27 cellular contexts compared by ENCODE assay signal in the genomic region with DNA sequence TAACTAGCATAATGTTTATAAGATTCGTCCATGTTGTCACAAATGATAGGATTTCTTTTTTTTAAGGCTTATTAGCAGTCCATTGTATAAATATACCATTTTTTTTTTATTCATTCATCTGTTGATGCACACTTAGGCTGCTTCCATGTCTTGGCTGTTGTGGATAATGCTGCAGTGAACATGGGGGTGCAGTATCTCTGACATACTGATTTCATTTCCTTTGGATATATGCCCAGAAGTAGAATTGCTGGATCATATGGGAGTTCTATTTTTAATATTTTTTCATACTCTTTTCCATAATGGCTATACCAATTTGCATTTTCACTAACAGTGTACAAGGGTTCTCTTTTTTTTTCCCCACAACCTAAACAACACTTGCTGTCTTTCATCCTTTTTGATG. TPM values are rescaled to one million over a fixed set of nuclear protein-coding genes. Genes with fewer than 3 reads are reported as not detected.
DNase-seq lines count a peak whose midpoint lies in the region; ATAC-seq, FAIRE-seq and TF ChIP-seq lines count a peak whose summit lies in the region.
"Had no signal": no experiment of that assay in that cellular context is flagged by ENCODE, and none has a peak within 500 bp of the region (broad histone marks: within the 10 kb centered on the region; RNA-seq: fewer than 3 reads in every experiment).

No MANE protein-coding gene starts in this region.

- CTCF ChIA-PET in endothelial cell of umbilical vein (lab: Charles Lee): no interaction called here

- H3K79me2 ChIP-seq in GM23248 (ENCODE audit: insufficient read depth) (peaks cover 68% of the 10 kb centered on the region), endothelial cell of umbilical vein (ENCODE audit: control insufficient read depth, insufficient read depth, low read length) (no peaks in the 10 kb centered on the region)

- H3K9ac ChIP-seq in GM23248: no peak overlapping the region
- H3K9ac ChIP-seq in endothelial cell of umbilical vein (replicated peaks; ENCODE audit: extremely low read depth, insufficient read depth, low read length): no peak overlapping the region

- peaks cover 43% of the 10 kb centered on the region for H3F3A ChIP-seq in GM23248 (ENCODE audit: insufficient read depth)

- in situ Hi-C loops in GM23248 (cut with MboI): no loop called here

- H3K4me1 ChIP-seq in GM23248 (ENCODE audit: insufficient read depth): peaks cover 60% of the 10 kb centered on the region
- H3K4me1 ChIP-seq in endothelial cell of umbilical vein (ENCODE audit: control insufficient read depth, extremely low read depth, insufficient read depth, low read length): peaks cover 11% of the 10 kb centered on the region

- BruUV-seq in endothelial cell of umbilical vein (replicated peaks; lab: Mats Ljungman, UMichigan): no TSS peak

- no peak overlapping the region for H2AFZ ChIP-seq in GM23248
- no peak overlapping the region for H2AFZ ChIP-seq in endothelial cell of umbilical vein (ENCODE audit: low read depth, low read length)

- peak overlapping the region; percentile 59 for H3K27ac ChIP-seq in GM23248
- peak overlapping the region; percentile 69 for H3K27ac ChIP-seq in endothelial cell of umbilical vein (ENCODE audit: insufficient read depth, low read depth, low read length)
- H3K27ac ChIP-seq: C4-2B had no signal

- peak overlapping the region; percentile 62 to 88 (median 78) for H3K27ac Mint-ChIP-seq in nephron
- H3K27ac Mint-ChIP-seq: activated CD4-positive, alpha-beta memory T cell treated with anti-CD3 and anti-CD28 coated beads for 36 hours; activated naive CD4-positive, alpha-beta T cell treated with anti-CD3 and anti-CD28 coated beads, Interleukin-2, amount 50 U/mL, for 72 hours; activated T-helper 17 cell treated with anti-CD3 and anti-CD28 coated beads, Interleukin-2, amount 50 U/mL, for 72 hours; naive B cell had no signal

- H3K9me3 ChIP-seq in GM23248 (ENCODE audit: low read depth): no peaks in the 10 kb centered on the region
- no peaks in the 10 kb centered on the region for H3K9me3 ChIP-seq in endothelial cell of umbilical vein (replicated peaks; ENCODE audit: control insufficient read depth, insufficient read depth, low read length)

- ATAC-seq in SK-N-SH treated with all-trans-retinoic acid at 6 μM for 48 hours (peak; percentile 89), GM18909 (IDR thresholded peaks at IDR 0.05; ENCODE audit: poor library complexity, unreplicated experiment) (no peak)
- ATAC-seq: activated naive CD4-positive, alpha-beta T cell treated with anti-CD3 and anti-CD28 coated beads, Interleukin-2, amount 50 U/mL, for 72 hours; activated T-helper 17 cell treated with anti-CD3 and anti-CD28 coated beads, Interleukin-2, amount 50 U/mL, for 72 hours; left colon had no signal

- H3K36me3 Mint-ChIP-seq in nephron (ENCODE audit: low read depth): peaks cover 20% of the 10 kb centered on the region
- H3K36me3 Mint-ChIP-seq: activated CD4-positive, alpha-beta memory T cell treated with anti-CD3 and anti-CD28 coated beads for 36 hours had no signal

- TF ChIP-seq POLR2A in endothelial cell of umbilical vein (IDR thresholded peaks at IDR 0.05; ENCODE audit: low read depth, low read length): no peak

- DNase-seq in GM23248: peak; percentile 44
- DNase-seq in endothelial cell of umbilical vein (ENCODE audit: low read depth, low spot score): peak; percentile 57
- no peak for DNase-seq in activated naive CD4-positive, alpha-beta T cell treated with Interleukin-2 at 50 U/mL for 16 hours
- no peak for DNase-seq in hypothalamus (lab: John Stamatoyannopoulos, UW)
- DNase-seq: activated CD4-positive, alpha-beta memory T cell treated with anti-CD3 and anti-CD28 coated beads for 36 hours; activated CD4-positive, CD25-positive, alpha-beta regulatory T cell; activated CD8-positive, alpha-beta memory T cell treated with anti-CD3 and anti-CD28 coated beads, Interleukin-2, amount 50 U/mL, for 48 hours; aorta; Calu3; effector CD8-positive, alpha-beta T cell; left colon; mesendoderm; naive B cell; NCI-H1092 treated with DMSO at 0.1 percent for 48 hours; NCI-H2029 treated with DMSO at 0.1 percent for 48 hours; NCI-H2227 treated with DMSO at 0.1 percent for 48 hours; occipital lobe; small intestine; substantia nigra; T1000 had no signal

- WGBS in GM23248 (ENCODE audit: low coverage in 1 of 2, low lambda C conversion rate in 2 of 2, missing lambda C conversion rate in 2 of 2), 2 experiments: 0% methylated on average over 1 of the region's 1 CpG

- POLR2A ChIA-PET in endothelial cell of umbilical vein (lab: Charles Lee): no interaction called here

- H3K9me3 Mint-ChIP-seq in nephron: peaks cover 6% of the 10 kb centered on the region
- H3K9me3 Mint-ChIP-seq: activated CD4-positive, alpha-beta memory T cell treated with anti-CD3 and anti-CD28 coated beads for 36 hours; activated T-helper 17 cell treated with anti-CD3 and anti-CD28 coated beads, Interleukin-2, amount 50 U/mL, for 72 hours; naive B cell had no signal

- peak overlapping the region; percentile 11; the same call in 1 of the 2 replicates for H3K4me3 ChIP-seq in GM23248
- no peak overlapping the region for H3K4me3 ChIP-seq in endothelial cell of umbilical vein (replicated peaks in 1 of 3; ENCODE audit: insufficient read depth in 1 of 3, low read depth in 1 of 3, low read length in 3 of 3)

- no peak overlapping the region for H3K4me3 Mint-ChIP-seq in nephron
- H3K4me3 Mint-ChIP-seq: activated CD4-positive, alpha-beta memory T cell treated with anti-CD3 and anti-CD28 coated beads for 36 hours; activated T-helper 17 cell treated with anti-CD3 and anti-CD28 coated beads, Interleukin-2, amount 50 U/mL, for 72 hours; naive B cell had no signal

- no peak for FAIRE-seq in endothelial cell of umbilical vein (lab: Jason Lieb, UNC)
- FAIRE-seq: GM12892, small intestine had no signal

- H3K9me2 ChIP-seq in GM23248 (ENCODE audit: insufficient read depth): no peaks in the 10 kb centered on the region; the same call in 1 of the 2 replicates

- H3K27me3 ChIP-seq in GM23248 (replicated peaks; ENCODE audit: insufficient read depth): no peaks in the 10 kb centered on the region
- no peaks in the 10 kb centered on the region for H3K27me3 ChIP-seq in endothelial cell of umbilical vein (ENCODE audit: control insufficient read depth in 2 of 2, insufficient read depth in 2 of 2, low read length in 2 of 2)

- no peaks in the 10 kb centered on the region for H3K9me1 ChIP-seq in endothelial cell of umbilical vein (replicated peaks; ENCODE audit: control insufficient read depth, extremely low read depth, insufficient read depth, low read length)

- H3K27me3 Mint-ChIP-seq in nephron (ENCODE audit: low read depth): no peaks in the 10 kb centered on the region
- H3K27me3 Mint-ChIP-seq: activated CD4-positive, alpha-beta memory T cell treated with anti-CD3 and anti-CD28 coated beads for 36 hours; activated T-helper 17 cell treated with anti-CD3 and anti-CD28 coated beads, Interleukin-2, amount 50 U/mL, for 72 hours; naive B cell had no signal

- no peak for TF ChIP-seq CTCF in endothelial cell of umbilical vein (IDR thresholded peaks at IDR 0.05; ENCODE audit: extremely low read depth in 1 of 2, insufficient read depth in 1 of 2, low read depth in 1 of 2, low read length in 2 of 2)
- TF ChIP-seq CTCF in nephron (IDR thresholded peaks at IDR 0.05; ENCODE audit: unreplicated experiment in 3 of 3): no peak

- H4K20me1 ChIP-seq in GM23248 (ENCODE audit: insufficient read depth) (no peaks in the 10 kb centered on the region), endothelial cell of umbilical vein (replicated peaks; ENCODE audit: control insufficient read depth, extremely low read depth, insufficient read depth, low read length) (no peaks in the 10 kb centered on the region)

- H3K36me3 ChIP-seq in GM23248 (ENCODE audit: low read depth): no peaks in the 10 kb centered on the region
- H3K36me3 ChIP-seq in endothelial cell of umbilical vein (ENCODE audit: control insufficient read depth in 2 of 2, extremely low read depth in 1 of 2, insufficient read depth in 2 of 2, low read length in 2 of 2): no peaks in the 10 kb centered on the region

- H3K4me1 Mint-ChIP-seq in nephron: peaks cover 31% of the 10 kb centered on the region

- peak overlapping the region; percentile 70 for H3K4me2 ChIP-seq in GM23248 (ENCODE audit: unreplicated experiment)
- H3K4me2 ChIP-seq in endothelial cell of umbilical vein (ENCODE audit: insufficient read depth, low read length): peak overlapping the region; percentile 27

- intact Hi-C loops in endothelial cell of umbilical vein (cut with micrococcal nuclease): no loop called here

- dilution Hi-C loops in endothelial cell of umbilical vein (cut with MboI; ENCODE audit: extremely low pct_ligation_motif_present, low sequenced_read_pairs): no loop called here

TF ChIP-seq in SK-N-SH treated with all-trans-retinoic acid at 6 μM for 48 hours, 23 proteins besides CTCF, POLR2A, EP300 and RAD21 (continues in another document):
- TF ChIP-seq ARNTL (CRISPR knock-in tag; IDR thresholded peaks at IDR 0.05; ENCODE audit: borderline replicate concordance, low read depth): no peak

TF ChIP-seq in endothelial cell of umbilical vein, 7 proteins besides CTCF, POLR2A, EP300 and RAD21:
- no peak for TF ChIP-seq GATA2 (IDR thresholded peaks at IDR 0.05; ENCODE audit: insufficient read depth, insufficient read length, low read depth, low read length)
- no peak for TF ChIP-seq FOS (IDR thresholded peaks at IDR 0.05; ENCODE audit: borderline replicate concordance, insufficient read depth, low read length)
- TF ChIP-seq JUN (IDR thresholded peaks at IDR 0.05; ENCODE audit: borderline replicate concordance, insufficient read depth, insufficient read length, low read depth): no peak
- TF ChIP-seq, protein P1, sequence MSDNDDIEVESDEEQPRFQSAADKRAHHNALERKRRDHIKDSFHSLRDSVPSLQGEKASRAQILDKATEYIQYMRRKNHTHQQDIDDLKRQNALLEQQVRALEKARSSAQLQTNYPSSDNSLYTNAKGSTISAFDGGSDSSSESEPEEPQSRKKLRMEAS (IDR thresholded peaks at IDR 0.05; ENCODE audit: insufficient read depth, insufficient read length): no peak
- TF ChIP-seq POLR2AphosphoS5 (IDR thresholded peaks at IDR 0.05; ENCODE audit: insufficient read depth, low read depth, low read length): no peak
- no peak for TF ChIP-seq MYC (IDR thresholded peaks at IDR 0.05; ENCODE audit: low read depth, low read length)
- TF ChIP-seq EZH2 (IDR thresholded peaks at IDR 0.05; ENCODE audit: borderline replicate concordance, low read depth, low read length, severe bottlenecking): no peak

RNA-seq across cellular contexts. Expression of gene KIAA1958, which starts 48.7 kb away (rescaled TPM):
- 4.7 and 7.7 TPM in 2 replicates for total RNA-seq in GM23248 (2014; rRNA removed; shearing (Covaris generic))
- polyA plus RNA-seq in GM23248 (2016; fragmentation: Nextera tagmentation; extraction: Ambion mirVana) (7.2 and 7.8 TPM in 2 replicates), endothelial cell of umbilical vein (1.1 and 1.7 TPM in 2 replicates)
- total RNA-seq in endothelial cell of umbilical vein: 5.0 and 5.2 TPM in 2 replicates
- 1.6 and 1.7 TPM in 2 replicates for polyA plus RNA-seq in endothelial cell of umbilical vein (2011; cell fraction: cytosol; rRNA removed)
- polyA plus RNA-seq in endothelial cell of umbilical vein (2011; cell fraction: nucleus; rRNA removed): 4.6 and 5.9 TPM in 2 replicates
- 1.1 and 1.7 TPM in 2 replicates for polyA plus RNA-seq in endothelial cell of umbilical vein (2012)
- 13.6 and 15.9 TPM in 2 replicates for polyA minus RNA-seq in endothelial cell of umbilical vein
- 15.8 TPM for polyA minus RNA-seq in endothelial cell of umbilical vein (2011; cell fraction: cytosol; rRNA and poly(A)+ RNA removed)
- 14.3 and 17.9 TPM in 2 replicates for polyA minus RNA-seq in endothelial cell of umbilical vein (2011; cell fraction: nucleus; rRNA and poly(A)+ RNA removed)

Comparison
In these comparisons a context has a peak if more than half of its experiments do, and no peak if none do; other contexts are left out.
1. DNase-seq: peak in GM23248 (single experiment) and endothelial cell of umbilical vein (single experiment); none in activated naive CD4-positive, alpha-beta T cell treated with Interleukin-2 at 50 U/mL for 16 hours (single experiment) and hypothalamus (0 of 51).